ENCODE assay signal across 26 cellular contexts in genomic region chr13:44458313-44458975, GRCh38.
"Had no signal": no experiment of that assay in that cellular context is flagged by ENCODE, and none has a peak within 500 bp of the region (broad histone marks: within the 10 kb centered on the region; RNA-seq: fewer than 3 reads in every experiment).

No MANE protein-coding gene starts in this region.

- H3K9me3 Mint-ChIP-seq: activated CD4-positive, alpha-beta memory T cell treated with anti-CD3 and anti-CD28 coated beads, Interleukin-2, amount 10 ng/mL, durations not matched to agents 7 days and 5 days; activated naive CD4-positive, alpha-beta T cell treated with anti-CD3 and anti-CD28 coated beads, Interleukin-2, amount 50 U/mL, for 24 hours; activated T-helper 2 cell treated with anti-CD3 and anti-CD28 coated beads, Interferon-gamma antibody, Interleukin-2, Interleukin-4, amounts not matched to agents 10 μg/mL and 5 μg/mL and 100 μg/mL, durations not matched to agents 14 hours and 24 hours and 36 hours had no signal

- H3K4me1 ChIP-seq: colonic mucosa, pancreas, prostate gland, testis had no signal

- H3K36me3 ChIP-seq: colonic mucosa, pancreas, prostate gland had no signal

- H3K27me3 ChIP-seq: colonic mucosa, pancreas, testis, vagina had no signal

- ATAC-seq: activated naive CD8-positive, alpha-beta T cell treated with anti-CD3 and anti-CD28 coated beads, Interleukin-2, amount 50 U/mL, for 24 hours; left ventricle myocardium superior; pancreas had no signal

- FAIRE-seq: keratinocyte had no signal

- H3K27ac Mint-ChIP-seq: activated CD4-positive, alpha-beta memory T cell treated with anti-CD3 and anti-CD28 coated beads, Interleukin-2, amount 10 ng/mL, durations not matched to agents 7 days and 5 days; activated CD4-positive, alpha-beta T cell treated with anti-CD3 and anti-CD28 coated beads, Interleukin-2, amount 10 ng/mL, durations not matched to agents 24 days and 14 days; activated naive CD8-positive, alpha-beta T cell treated with anti-CD3 and anti-CD28 coated beads, Interleukin-2, amount 50 U/mL, for 24 hours; activated T-helper 2 cell treated with anti-CD3 and anti-CD28 coated beads, Interferon-gamma antibody, Interleukin-2, Interleukin-4, amounts not matched to agents 10 μg/mL and 5 μg/mL and 100 μg/mL, durations not matched to agents 14 hours and 24 hours and 36 hours; nephron progenitor cell had no signal

- H3K4me1 Mint-ChIP-seq: activated CD4-positive, alpha-beta memory T cell treated with anti-CD3 and anti-CD28 coated beads, Interleukin-2, amount 10 ng/mL, durations not matched to agents 7 days and 5 days; nephron progenitor cell had no signal

- H3K27me3 Mint-ChIP-seq: activated CD4-positive, alpha-beta memory T cell treated with anti-CD3 and anti-CD28 coated beads, Interleukin-2, amount 10 ng/mL, durations not matched to agents 7 days and 5 days; activated naive CD4-positive, alpha-beta T cell treated with anti-CD3 and anti-CD28 coated beads, Interleukin-2, amount 50 U/mL, for 24 hours; activated naive CD8-positive, alpha-beta T cell treated with anti-CD3 and anti-CD28 coated beads, Interleukin-2, amount 50 U/mL, for 24 hours had no signal

- H3K4me3 Mint-ChIP-seq: activated CD4-positive, alpha-beta memory T cell treated with anti-CD3 and anti-CD28 coated beads, Interleukin-2, amount 10 ng/mL, durations not matched to agents 7 days and 5 days; activated CD4-positive, alpha-beta T cell treated with anti-CD3 and anti-CD28 coated beads, Interleukin-2, amount 10 ng/mL, durations not matched to agents 24 days and 14 days; activated naive CD4-positive, alpha-beta T cell treated with anti-CD3 and anti-CD28 coated beads, Interleukin-2, amount 50 U/mL, for 24 hours; activated naive CD8-positive, alpha-beta T cell treated with anti-CD3 and anti-CD28 coated beads, Interleukin-2, amount 50 U/mL, for 24 hours; nephron progenitor cell had no signal

- H3K27ac ChIP-seq: colonic mucosa, pancreas, prostate gland, vagina had no signal

- H3K9me3 ChIP-seq: colonic mucosa, pancreas, prostate gland, testis, vagina had no signal

- H3K4me2 ChIP-seq: smooth muscle cell had no signal

- DNase-seq: activated CD4-positive, alpha-beta memory T cell treated with anti-CD3 and anti-CD28 coated beads, Interleukin-2, amount 10 ng/mL, durations not matched to agents 7 days and 5 days; activated CD4-positive, alpha-beta T cell treated with anti-CD3 and anti-CD28 coated beads, Interleukin-2, amount 10 ng/mL, durations not matched to agents 24 days and 14 days; activated CD4-positive, CD25-positive, alpha-beta regulatory T cell treated with anti-CD3 and anti-CD28 coated beads, Interleukin-2, amount 50 U/mL, for 72 hours; activated naive CD8-positive, alpha-beta T cell treated with anti-CD3 and anti-CD28 coated beads, Interleukin-2, amount 50 U/mL, for 24 hours; activated T-cell treated with anti-CD3 and anti-CD28 coated beads, Interleukin-2, amount 50 U/mL, for 48 hours; colonic mucosa; effector memory CD4-positive, alpha-beta T cell; erythroblast; hippocampal formation; left cardiac atrium; left ventricle myocardium superior; mammary epithelial cell; nephron progenitor cell; stimulated activated CD4-positive, alpha-beta T cell treated with anti-CD3 and anti-CD28 coated beads, Interleukin-15, amount 100 ng/mL, for 24 hours; stimulated activated CD4-positive, alpha-beta T cell treated with anti-CD3 and anti-CD28 coated beads, Interleukin-2, amount 100 ng/mL, for 24 hours; stimulated activated naive CD4-positive, alpha-beta T cell treated with Interleukin-2 at 50 U/mL for 16 hours; T-helper 2 cell; testis; trophoblast cell had no signal

- H3K4me3 ChIP-seq: colonic mucosa, pancreas, prostate gland, smooth muscle cell, testis, vagina had no signal
